ENCODE assay signal across 8 cellular contexts in genomic region chr7:98252655-98253054, GRCh38. TPM values are rescaled to one million over a fixed set of nuclear protein-coding genes. Genes with fewer than 3 reads are reported as not detected.
DNase-seq lines count a peak whose midpoint lies in the region; ATAC-seq, FAIRE-seq and TF ChIP-seq lines count a peak whose summit lies in the region.

No MANE protein-coding gene starts in this region.

- H3K36me3 Mint-ChIP-seq in stimulated activated naive CD8-positive, alpha-beta T cell treated with anti-CD3 and anti-CD28 coated beads, Interleukin-15, Interleukin-2, amounts not matched to agents 100 ng/mL and 50 ng/mL, for 24 hours (ENCODE audit: low read depth): peaks cover 20% of the 10 kb centered on the region
- H3K36me3 Mint-ChIP-seq in brain: peaks cover 24% of the 10 kb centered on the region

- no peak for ATAC-seq in stimulated activated naive CD8-positive, alpha-beta T cell treated with anti-CD3 and anti-CD28 coated beads, Interleukin-15, Interleukin-2, amounts not matched to agents 100 U/mL and 50 U/mL, for 24 hours

- H3K9me3 Mint-ChIP-seq in stimulated activated naive CD8-positive, alpha-beta T cell treated with anti-CD3 and anti-CD28 coated beads, Interleukin-15, Interleukin-2, amounts not matched to agents 100 ng/mL and 50 ng/mL, for 24 hours: no peaks in the 10 kb centered on the region
- H3K9me3 Mint-ChIP-seq in brain: no peaks in the 10 kb centered on the region

- no peaks in the 10 kb centered on the region for H3K27me3 Mint-ChIP-seq in stimulated activated naive CD8-positive, alpha-beta T cell treated with anti-CD3 and anti-CD28 coated beads, Interleukin-15, Interleukin-2, amounts not matched to agents 100 ng/mL and 50 ng/mL, for 24 hours
- H3K27me3 Mint-ChIP-seq in brain: no peaks in the 10 kb centered on the region

- no peak for DNase-seq in stimulated activated naive CD8-positive, alpha-beta T cell treated with anti-CD3 and anti-CD28 coated beads, Interleukin-15, Interleukin-2, amounts not matched to agents 100 U/mL and 50 U/mL, for 24 hours
- no peak for DNase-seq in NCI-H345 (lab: John Stamatoyannopoulos, UW)
- no peak for DNase-seq in GM12891 (ENCODE audit: insufficient read length, low spot score)
- no peak for DNase-seq in posterior vena cava (ENCODE audit: low spot score)
- DNase-seq in activated CD4-positive, CD25-positive, alpha-beta regulatory T cell treated with anti-CD3 and anti-CD28 coated beads, Interleukin-2, amount 50 U/mL, for 72 hours: no peak

- TF ChIP-seq POLR2A in GM12891 (IDR thresholded peaks at IDR 0.05; ENCODE audit: low read depth, low read length): no peak

- WGBS in mesodermal cell (ENCODE audit: insufficient coverage in 2 of 2), 2 experiments: 45 to 81% methylated on average over 9 to 10 of the region's 14 CpGs

- H3K27ac Mint-ChIP-seq in stimulated activated naive CD8-positive, alpha-beta T cell treated with anti-CD3 and anti-CD28 coated beads, Interleukin-15, Interleukin-2, amounts not matched to agents 100 ng/mL and 50 ng/mL, for 24 hours: peak overlapping the region; percentile 89
- peak overlapping the region in 3 of 5 experiments; percentile 68 to 94 (median 94) for H3K27ac Mint-ChIP-seq in brain

- peak overlapping the region; percentile 87 for H3K4me3 ChIP-seq in mesodermal cell (ENCODE audit: extremely low read depth, insufficient read depth, low read length, poor library complexity, severe bottlenecking)

- peak overlapping the region; percentile 97 for H3K4me3 Mint-ChIP-seq in stimulated activated naive CD8-positive, alpha-beta T cell treated with anti-CD3 and anti-CD28 coated beads, Interleukin-15, Interleukin-2, amounts not matched to agents 100 ng/mL and 50 ng/mL, for 24 hours
- peak overlapping the region; percentile 93 to 99 (median 94) for H3K4me3 Mint-ChIP-seq in brain

- H3K36me3 ChIP-seq in mesodermal cell (ENCODE audit: control insufficient read depth, insufficient read depth, low read length): peaks cover 13% of the 10 kb centered on the region

- H3K9me3 ChIP-seq in mesodermal cell (ENCODE audit: control insufficient read depth, low read length): no peaks in the 10 kb centered on the region

- no peak for FAIRE-seq in GM12891 (lab: Jason Lieb, UNC)

- peaks cover 64% of the 10 kb centered on the region for H3K4me1 Mint-ChIP-seq in stimulated activated naive CD8-positive, alpha-beta T cell treated with anti-CD3 and anti-CD28 coated beads, Interleukin-15, Interleukin-2, amounts not matched to agents 100 ng/mL and 50 ng/mL, for 24 hours (ENCODE audit: low read depth)
- H3K4me1 Mint-ChIP-seq in brain: peaks cover 43% of the 10 kb centered on the region

- H3K27ac ChIP-seq in mesodermal cell (ENCODE audit: low read depth, low read length, severe bottlenecking): no peak overlapping the region

- intact Hi-C loops in posterior vena cava (cut with DNase I): no loop called here

- H3K4me1 ChIP-seq in mesodermal cell (ENCODE audit: control insufficient read depth, insufficient read depth, low read length, poor library complexity, severe bottlenecking): peaks cover 5% of the 10 kb centered on the region

- no peak for TF ChIP-seq CTCF in brain (conservative IDR thresholded peaks at IDR 0.05)

TF ChIP-seq in GM12891, 5 proteins besides CTCF, POLR2A, EP300 and RAD21:
- TF ChIP-seq PAX5 (IDR thresholded peaks at IDR 0.05; ENCODE audit: insufficient read depth, low read length, severe bottlenecking): no peak
- TF ChIP-seq POU2F2 (IDR thresholded peaks at IDR 0.05; ENCODE audit: low read depth, low read length): no peak
- no peak for TF ChIP-seq POLR2AphosphoS5 (IDR thresholded peaks at IDR 0.05; ENCODE audit: low read depth, low read length)
- no peak for TF ChIP-seq SPI1 (IDR thresholded peaks at IDR 0.05; ENCODE audit: low read depth, low read length)
- TF ChIP-seq TAF1 (IDR thresholded peaks at IDR 0.05; ENCODE audit: low read depth, low read length): no peak

RNA-seq across cellular contexts. Expression of gene TECPR1, which starts 0.6 kb away (rescaled TPM):
- polyA plus RNA-seq in brain (ENCODE audit: insufficient read depth, low read depth, low replicate concordance): 32.5 TPM
- polyA plus RNA-seq in mesodermal cell (2013, experiment 1 of 2): 24.3 TPM
- polyA plus RNA-seq in mesodermal cell (2013, experiment 2 of 2): 19.2 TPM
- 6.0 TPM for polyA plus RNA-seq in GM12891 (2012; ENCODE audit: low read depth, missing spikeins)
- 10 to 100 TPM; 29.7 to 36.7 TPM for total RNA-seq in posterior vena cava

RNA-seq across cellular contexts. Expression of gene BRI3, which starts 28.8 kb away (rescaled TPM):
- 145 TPM for polyA plus RNA-seq in brain (ENCODE audit: insufficient read depth, low read depth, low replicate concordance)
- 172 TPM for polyA plus RNA-seq in mesodermal cell (2013, experiment 1 of 2)
- 147 TPM for polyA plus RNA-seq in mesodermal cell (2013, experiment 2 of 2)
- 55.4 TPM for polyA plus RNA-seq in GM12891 (2012; ENCODE audit: low read depth, missing spikeins)
- 100 to 1,000 TPM; 183 to 193 TPM for total RNA-seq in posterior vena cava

RNA-seq across cellular contexts. Expression of gene BHLHA15, which starts 41.4 kb away (rescaled TPM):
- 3.5 TPM for polyA plus RNA-seq in brain (ENCODE audit: insufficient read depth, low read depth, low replicate concordance)
- not detected for polyA plus RNA-seq in mesodermal cell (2013, experiment 1 of 2)
- polyA plus RNA-seq in mesodermal cell (2013, experiment 2 of 2): not detected
- 0.33 TPM for polyA plus RNA-seq in GM12891 (2012; ENCODE audit: low read depth, missing spikeins)
- total RNA-seq in posterior vena cava: under 1 TPM in 1 of 2 donors, not detected in 1; 0.71 TPM
